In genomic region chr13:108218044-108218974, GRCh38 we compare ENCODE assay signal across 1 cellular context.
TF ChIP-seq lines count a peak whose summit lies in the region.

Gene ABHD13, plus strand, starts transcription at chr13:108218392. Its CDS starts 10,827 bp downstream, at chr13:108229219.

TF ChIP-seq in SK-N-SH treated with all-trans-retinoic acid at 6 μM for 48 hours, 23 proteins besides CTCF, POLR2A, EP300 and RAD21 (continued from another document):
- no peak for TF ChIP-seq CREB5 (CRISPR knock-in tag; IDR thresholded peaks at IDR 0.05; ENCODE audit: low read depth)
TF ChIP-seq in SK-N-SH treated with all-trans-retinoic acid at 6 μM for 48 hours: peak in this region for 3.
